Comparison of ENCODE assay signal across 16 cellular contexts in genomic region chr7:123738356-123738755, GRCh38.
"Had no signal": no experiment of that assay in that cellular context is flagged by ENCODE, and none has a peak within 500 bp of the region (broad histone marks: within the 10 kb centered on the region; RNA-seq: fewer than 3 reads in every experiment).

No MANE protein-coding gene starts in this region.

- H3K27me3 ChIP-seq: upper lobe of left lung had no signal

- H3K9me3 ChIP-seq: upper lobe of left lung had no signal

- FAIRE-seq: TTC549 had no signal

- H3K27ac ChIP-seq: upper lobe of left lung had no signal

- DNase-seq: activated B cell treated with CpG ODN at 0.5 μM for 24 hours; activated CD4-positive, alpha-beta T cell treated with anti-CD3 and anti-CD28 coated beads for 48 hours; activated CD8-positive, alpha-beta memory T cell treated with anti-CD3 and anti-CD28 coated beads, Interleukin-2, amount 50 U/mL, for 4 hours; activated CD8-positive, alpha-beta T cell treated with anti-CD3 and anti-CD28 coated beads, Interleukin-2, amount 10 ng/mL, durations not matched to agents 7 days and 5 days; activated effector memory CD4-positive, alpha-beta T cell treated with anti-CD3 and anti-CD28 coated beads, Interleukin-2, amount 50 U/mL, for 16 hours; activated T-cell treated with anti-CD3 and anti-CD28 coated beads, Interleukin-2, amount 50 U/mL, for 48 hours; hippocampal formation; kidney glomerular epithelial cell; mammary epithelial cell; naive thymus-derived CD8-positive, alpha-beta T cell; posterior cingulate gyrus; stimulated activated CD4-positive, alpha-beta T cell treated with anti-CD3 and anti-CD28 coated beads, Interleukin-4, amount 100 ng/mL, for 24 hours; stimulated activated naive CD4-positive, alpha-beta T cell treated with Interleukin-2 at 50 U/mL for 16 hours; T-helper 2 cell; upper lobe of left lung had no signal

- H3K4me3 ChIP-seq: upper lobe of left lung had no signal

- H3K36me3 ChIP-seq: upper lobe of left lung had no signal

- ATAC-seq: activated CD8-positive, alpha-beta T cell treated with anti-CD3 and anti-CD28 coated beads, Interleukin-2, amount 10 ng/mL, durations not matched to agents 7 days and 5 days; naive thymus-derived CD8-positive, alpha-beta T cell had no signal
